In the genomic region with DNA sequence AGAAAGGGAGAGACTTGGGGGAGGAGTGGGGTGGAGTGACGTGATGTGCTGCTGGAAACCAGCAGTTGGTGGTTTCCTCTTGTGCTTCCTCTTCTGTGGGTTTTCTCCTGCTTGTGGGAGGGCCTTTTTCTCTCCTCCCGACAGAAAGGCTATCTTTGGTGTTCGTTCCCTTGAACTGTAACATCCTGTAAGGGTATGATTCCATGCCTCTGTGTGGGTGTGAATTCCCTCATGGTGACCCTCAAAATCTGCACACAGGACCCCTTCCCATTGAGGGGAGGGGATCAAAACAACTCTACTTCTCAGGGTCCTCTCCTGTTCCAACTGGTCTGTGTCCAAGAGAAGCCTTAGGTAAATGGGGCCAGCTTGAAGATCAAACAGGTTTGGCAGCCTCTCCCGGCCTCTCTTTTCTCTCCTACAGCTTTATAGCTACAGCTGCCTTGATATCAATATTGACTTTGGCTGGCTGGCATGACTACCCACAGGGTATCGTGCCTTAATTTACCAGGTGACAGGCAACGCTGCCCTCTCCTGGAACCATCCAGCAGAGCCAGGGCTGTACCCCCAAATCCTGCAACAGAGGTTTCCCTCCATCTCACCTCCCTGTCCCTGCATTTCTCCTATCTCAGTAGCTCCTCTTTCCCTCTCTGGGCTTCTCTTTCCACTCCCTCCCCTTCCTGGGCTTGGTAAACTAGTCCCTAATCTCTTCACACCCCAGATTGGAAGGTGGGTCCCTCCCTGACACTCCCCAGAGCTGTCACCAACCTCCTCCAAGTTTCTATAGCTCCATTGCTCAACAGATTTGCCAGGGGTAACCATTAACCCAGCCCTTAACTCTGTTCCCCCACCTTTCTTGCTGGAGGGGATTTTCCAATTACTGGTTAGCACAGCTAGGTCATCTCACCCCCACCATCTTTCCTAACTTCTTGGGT, we compare ENCODE assay signal across 1 cellular context.
TF ChIP-seq lines count a peak whose summit lies in the region.

No MANE protein-coding gene starts in this region.

TF ChIP-seq in GM23338, 12 proteins besides CTCF, POLR2A, EP300 and RAD21 (continued from another document):
- TF ChIP-seq, protein P1, sequence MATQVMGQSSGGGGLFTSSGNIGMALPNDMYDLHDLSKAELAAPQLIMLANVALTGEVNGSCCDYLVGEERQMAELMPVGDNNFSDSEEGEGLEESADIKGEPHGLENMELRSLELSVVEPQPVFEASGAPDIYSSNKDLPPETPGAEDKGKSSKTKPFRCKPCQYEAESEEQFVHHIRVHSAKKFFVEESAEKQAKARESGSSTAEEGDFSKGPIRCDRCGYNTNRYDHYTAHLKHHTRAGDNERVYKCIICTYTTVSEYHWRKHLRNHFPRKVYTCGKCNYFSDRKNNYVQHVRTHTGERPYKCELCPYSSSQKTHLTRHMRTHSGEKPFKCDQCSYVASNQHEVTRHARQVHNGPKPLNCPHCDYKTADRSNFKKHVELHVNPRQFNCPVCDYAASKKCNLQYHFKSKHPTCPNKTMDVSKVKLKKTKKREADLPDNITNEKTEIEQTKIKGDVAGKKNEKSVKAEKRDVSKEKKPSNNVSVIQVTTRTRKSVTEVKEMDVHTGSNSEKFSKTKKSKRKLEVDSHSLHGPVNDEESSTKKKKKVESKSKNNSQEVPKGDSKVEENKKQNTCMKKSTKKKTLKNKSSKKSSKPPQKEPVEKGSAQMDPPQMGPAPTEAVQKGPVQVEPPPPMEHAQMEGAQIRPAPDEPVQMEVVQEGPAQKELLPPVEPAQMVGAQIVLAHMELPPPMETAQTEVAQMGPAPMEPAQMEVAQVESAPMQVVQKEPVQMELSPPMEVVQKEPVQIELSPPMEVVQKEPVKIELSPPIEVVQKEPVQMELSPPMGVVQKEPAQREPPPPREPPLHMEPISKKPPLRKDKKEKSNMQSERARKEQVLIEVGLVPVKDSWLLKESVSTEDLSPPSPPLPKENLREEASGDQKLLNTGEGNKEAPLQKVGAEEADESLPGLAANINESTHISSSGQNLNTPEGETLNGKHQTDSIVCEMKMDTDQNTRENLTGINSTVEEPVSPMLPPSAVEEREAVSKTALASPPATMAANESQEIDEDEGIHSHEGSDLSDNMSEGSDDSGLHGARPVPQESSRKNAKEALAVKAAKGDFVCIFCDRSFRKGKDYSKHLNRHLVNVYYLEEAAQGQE (IDR thresholded peaks at IDR 0.05; ENCODE audit: unreplicated experiment), result no peak
